Comparison of ENCODE assay signal across 9 cellular contexts in the genomic region with DNA sequence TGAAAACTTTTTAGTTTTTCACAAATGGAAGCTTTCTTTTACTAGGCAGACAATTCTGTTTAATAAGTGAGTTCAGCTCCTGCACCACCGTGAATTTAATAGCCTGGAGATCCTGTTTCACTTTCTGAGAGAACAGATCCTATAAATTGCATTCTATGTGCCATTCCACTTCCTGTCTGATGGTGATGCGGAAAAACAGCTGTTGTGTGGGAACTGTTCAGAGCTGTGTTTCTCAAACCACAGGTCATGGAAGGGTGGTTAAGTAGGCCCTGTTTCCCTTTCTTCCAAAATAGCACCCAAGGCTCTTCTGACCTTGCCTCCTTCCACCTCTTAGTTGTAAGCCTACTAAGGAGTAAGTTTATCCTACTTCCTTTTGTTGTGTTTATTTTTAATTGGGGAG.
A peak's percentile ranks its signal among the peaks of the same experiment; 100 is the strongest.
DNase-seq lines count a peak whose midpoint lies in the region; ATAC-seq and TF ChIP-seq lines count a peak whose summit lies in the region.
"Had no signal": no experiment of that assay in that cellular context is flagged by ENCODE, and none has a peak within 500 bp of the region (broad histone marks: within the 10 kb centered on the region; RNA-seq: fewer than 3 reads in every experiment).

No MANE protein-coding gene starts in this region.

- peaks cover 41% of the 10 kb centered on the region for H3K4me1 Mint-ChIP-seq in nephron

- H3K27me3 ChIP-seq in adipocyte (replicated peaks; ENCODE audit: control insufficient read depth, insufficient read depth, low read length), result no peaks in the 10 kb centered on the region
- H3K27me3 ChIP-seq: body of pancreas had no signal

- H3K27me3 Mint-ChIP-seq in nephron (ENCODE audit: low read depth), result no peaks in the 10 kb centered on the region

- ATAC-seq in GM19395 (IDR thresholded peaks at IDR 0.05; ENCODE audit: unreplicated experiment) (peak; percentile 77), HG03196 (IDR thresholded peaks at IDR 0.05; ENCODE audit: unreplicated experiment) (peak; percentile 73), left ventricle myocardium superior (no peak)
- ATAC-seq: body of pancreas had no signal

- H3K9me3 Mint-ChIP-seq in nephron, result no peaks in the 10 kb centered on the region

- no peaks in the 10 kb centered on the region for H3K36me3 ChIP-seq in adipocyte (ENCODE audit: control insufficient read depth, insufficient read depth, low read length, severe bottlenecking)

- H3K27ac Mint-ChIP-seq in nephron, result peak overlapping the region; percentile 60 to 93 (median 80)

- H3K9me3 ChIP-seq in adipocyte (ENCODE audit: control insufficient read depth, low read length), result no peaks in the 10 kb centered on the region
- H3K9me3 ChIP-seq: body of pancreas had no signal

- intact Hi-C loops in left ventricle myocardium superior (cut with micrococcal nuclease), result loop anchor here (5.0 kb wide), 1 partner anchor 1220 kb away; no protein-coding TSS in a partner anchor

- TF ChIP-seq CTCF in AG09319 (IDR thresholded peaks at IDR 0.05; ENCODE audit: low read depth, low read length) (no peak), nephron (IDR thresholded peaks at IDR 0.05; ENCODE audit: unreplicated experiment in 3 of 3) (no peak)

- no peak overlapping the region for H3K4me3 Mint-ChIP-seq in nephron

- H3K36me3 Mint-ChIP-seq in nephron (ENCODE audit: low read depth), result no peaks in the 10 kb centered on the region

- DNase-seq in AG09319 (ENCODE audit: extremely low read depth, low read depth) (peak; percentile 45), adipocyte (ENCODE audit: low read depth) (peak; percentile 82), left ventricle myocardium superior (no peak), COR-L47 (lab: John Stamatoyannopoulos, UW) (no peak), AML-193 (lab: John Stamatoyannopoulos, UW) (no peak)

- H3K9ac ChIP-seq in adipocyte (ENCODE audit: low read length), result peak overlapping the region; percentile 5

- H3K4me3 ChIP-seq in adipocyte (ENCODE audit: low read length), result no peak overlapping the region
- H3K4me3 ChIP-seq: body of pancreas had no signal

- peaks cover 33% of the 10 kb centered on the region for H3K4me1 ChIP-seq in adipocyte (ENCODE audit: control insufficient read depth, insufficient read depth, low read length)

Comparison
In these comparisons a context has a peak if more than half of its experiments do, and no peak if none do; other contexts are left out.
1. DNase-seq: peak in AG09319 (single experiment) and adipocyte (single experiment); none in left ventricle myocardium superior (single experiment), COR-L47 (single experiment) and AML-193 (0 of 2).